ENCODE assay signal across 13 cellular contexts in genomic region chr13:109271991-109272454, GRCh38.
DNase-seq lines count a peak whose midpoint lies in the region; ATAC-seq and TF ChIP-seq lines count a peak whose summit lies in the region.
"Had no signal": no experiment of that assay in that cellular context is flagged by ENCODE, and none has a peak within 500 bp of the region (broad histone marks: within the 10 kb centered on the region; RNA-seq: fewer than 3 reads in every experiment).

No MANE protein-coding gene starts in this region.

- POLR2A ChIA-PET in HEK293 (lab: Yijun Ruan, JAX) (no interaction called here), PC-3 (lab: Charles Lee; ENCODE audit: unreplicated experiment) (no interaction called here)

- peaks cover 7% of the 10 kb centered on the region for H3F3A ChIP-seq in PC-3 (ENCODE audit: low read length, unreplicated experiment)

- H4K20me1 ChIP-seq in PC-3 (ENCODE audit: low read length), result no peaks in the 10 kb centered on the region

- no peak overlapping the region for H3K4me3 Mint-ChIP-seq in activated T-cell treated with anti-CD3 and anti-CD28 coated beads, Interleukin-2, amount 50 U/mL, for 4 hours

- H3K79me2 ChIP-seq in PC-3 (ENCODE audit: low read length), result peaks cover 33% of the 10 kb centered on the region

- H3K9me2 ChIP-seq in PC-3 (replicated peaks; ENCODE audit: low read length), result no peaks in the 10 kb centered on the region

- peak overlapping the region; percentile 31; the same call in 1 of the 2 replicates for H3K9ac ChIP-seq in PC-3 (ENCODE audit: low read length)

- H3K36me3 Mint-ChIP-seq in activated T-cell treated with anti-CD3 and anti-CD28 coated beads, Interleukin-2, amount 50 U/mL, for 4 hours (ENCODE audit: insufficient read depth), result no peaks in the 10 kb centered on the region

- peak; percentile 9 for ATAC-seq in PC-3
- ATAC-seq in GM21737 (IDR thresholded peaks at IDR 0.05; ENCODE audit: unreplicated experiment), result no peak
- no peak for ATAC-seq in activated T-cell treated with anti-CD3 and anti-CD28 coated beads, Interleukin-2, amount 50 U/mL, for 4 hours

- H3K4me2 ChIP-seq in PC-3 (ENCODE audit: low read length), result peak overlapping the region; percentile 56

- no peaks in the 10 kb centered on the region for H3K36me3 ChIP-seq in HEK293 (ENCODE audit: control insufficient read depth in 2 of 2, insufficient read depth in 1 of 2, low read length in 2 of 2)
- peaks cover 11% of the 10 kb centered on the region; the same call in 1 of the 2 replicates for H3K36me3 ChIP-seq in PC-3 (ENCODE audit: low read depth, low read length)
- H3K36me3 ChIP-seq in thyroid gland, result no peaks in the 10 kb centered on the region
- H3K36me3 ChIP-seq: ascending aorta had no signal

- no peaks in the 10 kb centered on the region for H3K9me3 Mint-ChIP-seq in activated T-cell treated with anti-CD3 and anti-CD28 coated beads, Interleukin-2, amount 50 U/mL, for 4 hours

- no peak for TF ChIP-seq POLR2A in thyroid gland (IDR thresholded peaks at IDR 0.05)

- no peaks in the 10 kb centered on the region for H3K4me1 Mint-ChIP-seq in activated T-cell treated with anti-CD3 and anti-CD28 coated beads, Interleukin-2, amount 50 U/mL, for 4 hours (ENCODE audit: low read depth)

- H3K4me3 ChIP-seq in HEK293 (ENCODE audit: low read depth, low read length) (peak overlapping the region; percentile 6), PC-3 (ENCODE audit: low read length) (peak overlapping the region; percentile 43), epithelial cell of esophagus (ENCODE audit: low read length) (peak overlapping the region; percentile 73), thyroid gland (replicated peaks in 1 of 3) (no peak overlapping the region)
- H3K4me3 ChIP-seq: ascending aorta had no signal

- peaks cover 4% of the 10 kb centered on the region for H3K27me3 Mint-ChIP-seq in activated T-cell treated with anti-CD3 and anti-CD28 coated beads, Interleukin-2, amount 50 U/mL, for 4 hours (ENCODE audit: low read depth)

- DNase-seq in PC-3, result peak; percentile 49
- peak; percentile 95 for DNase-seq in epithelial cell of esophagus (ENCODE audit: low read depth)
- DNase-seq in renal cortical epithelial cell (ENCODE audit: low read depth), result peak; percentile 53
- no peak for DNase-seq in thyroid gland
- no peak for DNase-seq in activated T-cell treated with anti-CD3 and anti-CD28 coated beads, Interleukin-2, amount 50 U/mL, for 4 hours
- no peak for DNase-seq in medulla oblongata (ENCODE audit: extremely low spot score)
- DNase-seq: Calu3, Kasumi-1, retina, Right ventricle myocardium superior had no signal

- no peak overlapping the region for H3K27ac ChIP-seq in HEK293 (ENCODE audit: extremely low read depth, low read depth, low read length)
- peak overlapping the region; percentile 83 for H3K27ac ChIP-seq in PC-3 (ENCODE audit: low read length)
- H3K27ac ChIP-seq in thyroid gland, result no peak overlapping the region
- H3K27ac ChIP-seq: ascending aorta had no signal

- CTCF ChIA-PET in HEK293 (lab: Yijun Ruan, JAX) (no interaction called here), PC-3 (lab: Charles Lee) (no interaction called here)

- TF ChIP-seq CTCF in HEK293 (tag by site-specific recombination; IDR thresholded peaks at IDR 0.05) (no peak), PC-3 (conservative IDR thresholded peaks at IDR 0.05; ENCODE audit: low read depth, low read length) (no peak), epithelial cell of esophagus (IDR thresholded peaks at IDR 0.05; ENCODE audit: insufficient read depth, low read depth, low read length, missing control alignments) (peak; percentile 41), thyroid gland (IDR thresholded peaks at IDR 0.05) (no peak)

- H3K27me3 ChIP-seq in PC-3 (ENCODE audit: low read length) (no peaks in the 10 kb centered on the region), thyroid gland (no peaks in the 10 kb centered on the region)
- H3K27me3 ChIP-seq: ascending aorta had no signal

- H3K4me1 ChIP-seq in HEK293 (ENCODE audit: control insufficient read depth, insufficient read depth, low read length), result no peaks in the 10 kb centered on the region
- peaks cover 34% of the 10 kb centered on the region for H3K4me1 ChIP-seq in PC-3 (ENCODE audit: insufficient read depth, low read length)
- peaks cover 0 to 6% of the 10 kb centered on the region in 2 donors for H3K4me1 ChIP-seq in thyroid gland
- H3K4me1 ChIP-seq: ascending aorta had no signal

- no TSS peak for BruUV-seq in PC-3 (replicated peaks; lab: Mats Ljungman, UMichigan)

- intact Hi-C loops in PC-3 (cut with micrococcal nuclease) (loop anchor here (5.0 to 10.0 kb wide), 7 partner anchors 75 to 840 kb away; partner anchors contain the start of gene IRS2), thyroid gland (cut with DNase I) (no loop called here)

- no peaks in the 10 kb centered on the region for H3K9me3 ChIP-seq in HEK293 (ENCODE audit: control insufficient read depth, insufficient read depth, low read depth, low read length)
- H3K9me3 ChIP-seq in PC-3 (ENCODE audit: low read length), result no peaks in the 10 kb centered on the region
- H3K9me3 ChIP-seq in thyroid gland, result no peaks in the 10 kb centered on the region
- H3K9me3 ChIP-seq: ascending aorta had no signal

- no peak overlapping the region for H2AFZ ChIP-seq in PC-3 (ENCODE audit: low read length)

- 92 to 95% methylated on average over 5 of the region's 5 CpGs for WGBS in thyroid gland, 2 donors

TF ChIP-seq in HEK293, 187 proteins besides CTCF, POLR2A, EP300 and RAD21 (continues in another document):
- no peak for TF ChIP-seq ZBTB11 (tag by site-specific recombination; conservative IDR thresholded peaks at IDR 0.05; ENCODE audit: low read depth)
- no peak for TF ChIP-seq ZNF639 (tag by site-specific recombination; IDR thresholded peaks at IDR 0.05)
- no peak for TF ChIP-seq ZNF776 (tag by site-specific recombination; IDR thresholded peaks at IDR 0.05; ENCODE audit: borderline replicate concordance)
- TF ChIP-seq ZBTB6 (tag by site-specific recombination; IDR thresholded peaks at IDR 0.05), result no peak
- TF ChIP-seq SP7 (tag by site-specific recombination; IDR thresholded peaks at IDR 0.05), result no peak
- no peak for TF ChIP-seq ZNF660 (tag by site-specific recombination; IDR thresholded peaks at IDR 0.05)
- TF ChIP-seq ZNF529 (tag by site-specific recombination; IDR thresholded peaks at IDR 0.05; ENCODE audit: insufficient replicate concordance), result no peak
- no peak for TF ChIP-seq ZNF16 (tag by site-specific recombination; IDR thresholded peaks at IDR 0.05; ENCODE audit: low read depth)
- TF ChIP-seq ZNF26 (tag by site-specific recombination; IDR thresholded peaks at IDR 0.05), result no peak
- no peak for TF ChIP-seq ZNF324 (tag by site-specific recombination; IDR thresholded peaks at IDR 0.05)

Comparison
In these comparisons a context has a peak if more than half of its experiments do, and no peak if none do; other contexts are left out.
1. H3K4me3 ChIP-seq: peak in HEK293 (single experiment), PC-3 (single experiment) and epithelial cell of esophagus (single experiment); none in thyroid gland (0 of 3).
2. DNase-seq: peak in PC-3 (single experiment), epithelial cell of esophagus (single experiment) and renal cortical epithelial cell (single experiment); none in thyroid gland (0 of 2), activated T-cell treated with anti-CD3 and anti-CD28 coated beads, Interleukin-2, amount 50 U/mL, for 4 hours (single experiment) and medulla oblongata (single experiment).